17 cellular contexts compared by ENCODE assay signal in genomic region chr3:105951043-105951442, GRCh38.
"Had no signal": no experiment of that assay in that cellular context is flagged by ENCODE, and none has a peak within 500 bp of the region (broad histone marks: within the 10 kb centered on the region; RNA-seq: fewer than 3 reads in every experiment).

No MANE protein-coding gene starts in this region.

- DNase-seq: activated CD4-positive, alpha-beta T cell treated with anti-CD3 and anti-CD28 coated beads, Interleukin-2, amount 10 ng/mL, durations not matched to agents 24 days and 14 days; activated CD8-positive, alpha-beta T cell treated with anti-CD3 and anti-CD28 coated beads for 36 hours; activated naive CD4-positive, alpha-beta T cell treated with anti-CD3 and anti-CD28 coated beads for 36 hours; activated T-cell treated with anti-CD3 and anti-CD28 coated beads, Interleukin-2, amount 50 U/mL, for 1 hour; cerebellar nuclear complex; effector CD4-positive, alpha-beta T cell; left colon; stimulated activated CD4-positive, alpha-beta T cell treated with anti-CD3 and anti-CD28 coated beads, Interleukin-4, amount 100 ng/mL, for 24 hours; T1000; thyroid gland had no signal

- H3K9me3 Mint-ChIP-seq: activated CD8-positive, alpha-beta T cell treated with anti-CD3 and anti-CD28 coated beads for 36 hours; activated naive CD4-positive, alpha-beta T cell treated with anti-CD3 and anti-CD28 coated beads for 36 hours; activated T-helper 2 cell treated with anti-CD3 and anti-CD28 coated beads, Interferon-gamma antibody, Interleukin-2, Interleukin-4, amounts not matched to agents 10 μg/mL and 5 μg/mL and 100 μg/mL, durations not matched to agents 14 hours and 24 hours and 36 hours; stimulated activated memory B cell treated with anti-CD40 and anti-IgM and Interleukin-4, amounts not matched to agents 10 μg/mL and 1 μg/mL and 100 μg/mL, for 72 hours had no signal

- H3K27ac Mint-ChIP-seq: activated CD4-positive, alpha-beta T cell treated with anti-CD3 and anti-CD28 coated beads, Interleukin-2, amount 10 ng/mL, durations not matched to agents 24 days and 14 days; activated CD8-positive, alpha-beta T cell treated with anti-CD3 and anti-CD28 coated beads for 36 hours; activated naive CD4-positive, alpha-beta T cell treated with anti-CD3 and anti-CD28 coated beads for 36 hours; activated T-helper 2 cell treated with anti-CD3 and anti-CD28 coated beads, Interferon-gamma antibody, Interleukin-2, Interleukin-4, amounts not matched to agents 10 μg/mL and 5 μg/mL and 100 μg/mL, durations not matched to agents 14 hours and 24 hours and 36 hours; stimulated activated memory B cell treated with anti-CD40 and anti-IgM and Interleukin-4, amounts not matched to agents 10 μg/mL and 1 μg/mL and 100 μg/mL, for 72 hours had no signal

- H3K27me3 Mint-ChIP-seq: activated CD4-positive, alpha-beta T cell treated with anti-CD3 and anti-CD28 coated beads, Interleukin-2, amount 10 ng/mL, durations not matched to agents 24 days and 14 days; activated CD8-positive, alpha-beta T cell treated with anti-CD3 and anti-CD28 coated beads for 36 hours; stimulated activated memory B cell treated with anti-CD40 and anti-IgM and Interleukin-4, amounts not matched to agents 10 μg/mL and 1 μg/mL and 100 μg/mL, for 72 hours had no signal

- H3K4me3 ChIP-seq: ascending aorta, breast epithelium, hepatocyte, lung, thyroid gland had no signal

- ATAC-seq: activated CD8-positive, alpha-beta T cell treated with anti-CD3 and anti-CD28 coated beads for 36 hours; left colon; sciatic nerve; stimulated activated memory B cell treated with anti-CD40 and anti-IgM and Interleukin-4, amounts not matched to agents 10 μg/mL and 1 μg/mL and 100 μg/mL, for 72 hours had no signal

- H3K9me3 ChIP-seq: ascending aorta, breast epithelium, thyroid gland had no signal

- H3K27ac ChIP-seq: breast epithelium, hepatocyte, thyroid gland had no signal

- H3K36me3 Mint-ChIP-seq: stimulated activated memory B cell treated with anti-CD40 and anti-IgM and Interleukin-4, amounts not matched to agents 10 μg/mL and 1 μg/mL and 100 μg/mL, for 72 hours had no signal

- H3K4me3 Mint-ChIP-seq: activated CD4-positive, alpha-beta T cell treated with anti-CD3 and anti-CD28 coated beads, Interleukin-2, amount 10 ng/mL, durations not matched to agents 24 days and 14 days; activated CD8-positive, alpha-beta T cell treated with anti-CD3 and anti-CD28 coated beads for 36 hours; activated naive CD4-positive, alpha-beta T cell treated with anti-CD3 and anti-CD28 coated beads for 36 hours; stimulated activated memory B cell treated with anti-CD40 and anti-IgM and Interleukin-4, amounts not matched to agents 10 μg/mL and 1 μg/mL and 100 μg/mL, for 72 hours had no signal

- H3K79me2 ChIP-seq: hepatocyte had no signal

- H3K4me1 ChIP-seq: breast epithelium, thyroid gland had no signal

- H3K4me2 ChIP-seq: hepatocyte had no signal

- H3K36me3 ChIP-seq: ascending aorta, breast epithelium, thyroid gland had no signal

- H3K27me3 ChIP-seq: ascending aorta, breast epithelium, hepatocyte, thyroid gland had no signal

- H3K4me1 Mint-ChIP-seq: activated CD4-positive, alpha-beta T cell treated with anti-CD3 and anti-CD28 coated beads, Interleukin-2, amount 10 ng/mL, durations not matched to agents 24 days and 14 days; stimulated activated memory B cell treated with anti-CD40 and anti-IgM and Interleukin-4, amounts not matched to agents 10 μg/mL and 1 μg/mL and 100 μg/mL, for 72 hours had no signal

- H2AFZ ChIP-seq: hepatocyte had no signal
